ENCODE assay signal across 1 cellular context in genomic region chr5:36820900-36821299, GRCh38.
TF ChIP-seq lines count a peak whose summit lies in the region.

No MANE protein-coding gene starts in this region.

TF ChIP-seq in K562, 482 proteins besides CTCF, POLR2A, EP300 and RAD21 (continued from another document and continues in another):
- TF ChIP-seq GTF2B (IDR thresholded peaks at IDR 0.05; ENCODE audit: extremely low read depth, insufficient read length) (no peak), ELK1 (CRISPR knock-in tag; IDR thresholded peaks at IDR 0.05) (no peak), SIRT6 (IDR thresholded peaks at IDR 0.05; ENCODE audit: low read depth, low read length) (no peak), FOXJ2 (tag; IDR thresholded peaks at IDR 0.05) (peak; percentile 54; the same call in 1 of the 2 replicates), ZNF41 (CRISPR knock-in tag; conservative IDR thresholded peaks at IDR 0.05) (no peak), HNRNPUL1 (IDR thresholded peaks at IDR 0.05; ENCODE audit: low read length) (no peak), JUN (IDR thresholded peaks at IDR 0.05; ENCODE audit: borderline replicate concordance, low read depth, low read length) (peak; percentile 41; the same call in 1 of the 2 replicates), JUN (CRISPR knock-in tag; IDR thresholded peaks at IDR 0.05; ENCODE audit: borderline replicate concordance) (no peak), NFIX (CRISPR knock-in tag; IDR thresholded peaks at IDR 0.05; ENCODE audit: low read depth) (no peak), ZNF512 (tag; IDR thresholded peaks at IDR 0.05) (0 out of 2 replicates have a peak, but pooled peaks have one; percentile 2), VEZF1 (CRISPR knock-in tag; IDR thresholded peaks at IDR 0.05) (peak; percentile 38; the same call in 1 of the 2 replicates), GABPB1 (CRISPR knock-in tag; IDR thresholded peaks at IDR 0.05) (no peak), NR2C2 (CRISPR knock-in tag; IDR thresholded peaks at IDR 0.05) (no peak), NR2C2 (tag; IDR thresholded peaks at IDR 0.05) (peak; percentile 72; the same call in 1 of the 2 replicates), ZBTB1 (CRISPR knock-in tag; IDR thresholded peaks at IDR 0.05; ENCODE audit: borderline replicate concordance, low read depth) (no peak), SMC3 (conservative IDR thresholded peaks at IDR 0.05; ENCODE audit: insufficient read depth, low read depth, low read length) (no peak), BDP1 (IDR thresholded peaks at IDR 0.05; ENCODE audit: insufficient read depth, insufficient read length) (no peak), NFE2 (IDR thresholded peaks at IDR 0.05; ENCODE audit: low read depth) (peak; percentile 100), JUND (IDR thresholded peaks at IDR 0.05; ENCODE audit: borderline replicate concordance, low read depth, low read length) (peak; percentile 76), JUND (tag; IDR thresholded peaks at IDR 0.05; ENCODE audit: borderline replicate concordance, low read depth, low read length) (peak; percentile 66; the same call in 1 of the 3 replicates), ZBTB8A (IDR thresholded peaks at IDR 0.05; ENCODE audit: partially characterized antibody) (no peak), EZH2 (IDR thresholded peaks at IDR 0.05; ENCODE audit: borderline replicate concordance, low read depth, low read length) (no peak), CC2D1A (IDR thresholded peaks at IDR 0.05) (no peak; the same call in 1 of the 2 replicates), SP1 (CRISPR knock-in tag; IDR thresholded peaks at IDR 0.05) (no peak), E2F3 (CRISPR knock-in tag; IDR thresholded peaks at IDR 0.05) (no peak), IFI16 (CRISPR knock-in tag; IDR thresholded peaks at IDR 0.05) (no peak), ZSCAN29 (IDR thresholded peaks at IDR 0.05) (no peak), ELK3 (CRISPR knock-in tag; IDR thresholded peaks at IDR 0.05) (no peak), STAG1 (CRISPR knock-in tag; IDR thresholded peaks at IDR 0.05; ENCODE audit: borderline replicate concordance) (no peak), SRF (CRISPR knock-in tag; IDR thresholded peaks at IDR 0.05) (no peak), MITF (IDR thresholded peaks at IDR 0.05) (peak; percentile 79), BRD9 (IDR thresholded peaks at IDR 0.05; ENCODE audit: low read depth, partially characterized antibody) (no peak), TBL1XR1 (IDR thresholded peaks at IDR 0.05; ENCODE audit: low read length in 2 of 2) (0 out of 4 replicates have a peak, but pooled peaks of 1 of the 2 experiments have one; percentile 10), MNT (conservative IDR thresholded peaks at IDR 0.05) (peak; percentile 23 to 53; a peak in 1 of 4 replicates), ATF2 (CRISPR knock-in tag; IDR thresholded peaks at IDR 0.05) (no peak), ZNF696 (CRISPR knock-in tag; conservative IDR thresholded peaks at IDR 0.05) (no peak), MLX (CRISPR knock-in tag; conservative IDR thresholded peaks at IDR 0.05) (no peak), GMEB1 (CRISPR knock-in tag; IDR thresholded peaks at IDR 0.05) (no peak), ZBTB34 (CRISPR knock-in tag; IDR thresholded peaks at IDR 0.05) (no peak), PHB2 (IDR thresholded peaks at IDR 0.05; ENCODE audit: low read depth) (no peak), FOS (IDR thresholded peaks at IDR 0.05; ENCODE audit: extremely low read depth, insufficient read length) (no peak), NUFIP1 (IDR thresholded peaks at IDR 0.05; ENCODE audit: partially characterized antibody) (no peak), CTBP1 (IDR thresholded peaks at IDR 0.05; ENCODE audit: borderline replicate concordance) (no peak), MTA1 (IDR thresholded peaks at IDR 0.05; ENCODE audit: borderline replicate concordance) (no peak), ZFPM2 (CRISPR knock-in tag; IDR thresholded peaks at IDR 0.05) (no peak), FOXK2 (conservative IDR thresholded peaks at IDR 0.05 in 1 of 2, IDR thresholded peaks at IDR 0.05 in 1 of 2; ENCODE audit: low read depth in 2 of 2) (no peak), HDAC2 (IDR thresholded peaks at IDR 0.05) (peak; percentile 64; the same call in 1 of the 2 replicates), ZNF507 (tag; conservative IDR thresholded peaks at IDR 0.05) (no peak), ETS2 (tag; IDR thresholded peaks at IDR 0.05; ENCODE audit: borderline replicate concordance, poor library complexity, severe bottlenecking) (no peak), SMARCC2 (IDR thresholded peaks at IDR 0.05; ENCODE audit: low read depth) (peak; percentile 56; the same call in 1 of the 2 replicates), TAF7 (tag; IDR thresholded peaks at IDR 0.05) (no peak), ZNF655 (CRISPR knock-in tag; IDR thresholded peaks at IDR 0.05) (no peak), MEIS2 (IDR thresholded peaks at IDR 0.05; ENCODE audit: partially characterized antibody) (peak; percentile 97), SUPT5H (IDR thresholded peaks at IDR 0.05) (no peak), ZBTB7A (IDR thresholded peaks at IDR 0.05; ENCODE audit: borderline replicate concordance, control insufficient read depth, low read depth, low read length) (no peak), PPARD (CRISPR knock-in tag; IDR thresholded peaks at IDR 0.05) (no peak), CBX2 (IDR thresholded peaks at IDR 0.05; ENCODE audit: insufficient read depth, low read length, poor library complexity, severe bottlenecking) (no peak)
